Comparison of ENCODE assay signal across 24 cellular contexts in genomic region chr7:1839701-1840100, GRCh38.
DNase-seq lines count a peak whose midpoint lies in the region; ATAC-seq and TF ChIP-seq lines count a peak whose summit lies in the region.
"Had no signal": no experiment of that assay in that cellular context is flagged by ENCODE, and none has a peak within 500 bp of the region (broad histone marks: within the 10 kb centered on the region; RNA-seq: fewer than 3 reads in every experiment).

No MANE protein-coding gene starts in this region.

- ATAC-seq in RWPE2 (ENCODE audit: low read depth): no peak
- no peak for ATAC-seq in HG03521 (IDR thresholded peaks at IDR 0.05; ENCODE audit: unreplicated experiment)
- ATAC-seq: activated naive CD8-positive, alpha-beta T cell treated with anti-CD3 and anti-CD28 coated beads, Interleukin-2, amount 50 U/mL, for 24 hours; activated T-cell treated with anti-CD3 and anti-CD28 coated beads, Interleukin-2, amount 50 U/mL, for 72 hours; body of pancreas; foreskin keratinocyte; T-helper 17 cell had no signal

- H3K4me3 ChIP-seq in BE2C (ENCODE audit: low read depth, low read length) (no peak overlapping the region), RWPE2 (ENCODE audit: severe bottlenecking) (no peak overlapping the region), left ventricle myocardium inferior (no peak overlapping the region)
- H3K4me3 ChIP-seq: body of pancreas, hepatocyte, lung, neural progenitor cell, thoracic aorta, vagina had no signal

- no peak for TF ChIP-seq CTCF in BE2C (IDR thresholded peaks at IDR 0.05; ENCODE audit: low read depth, low read length)
- TF ChIP-seq CTCF in RWPE2 (IDR thresholded peaks at IDR 0.05; ENCODE audit: poor library complexity, severe bottlenecking): no peak
- no peak for TF ChIP-seq CTCF in left ventricle myocardium inferior (IDR thresholded peaks at IDR 0.05; ENCODE audit: borderline replicate concordance)

- H3K4me1 ChIP-seq in BE2C (peaks cover 8% of the 10 kb centered on the region), RWPE2 (ENCODE audit: insufficient read depth, poor library complexity, severe bottlenecking) (no peaks in the 10 kb centered on the region), left ventricle myocardium inferior (no peaks in the 10 kb centered on the region)
- H3K4me1 ChIP-seq: body of pancreas, foreskin keratinocyte, neural progenitor cell, vagina had no signal

- H3K9me3 ChIP-seq in BE2C (no peaks in the 10 kb centered on the region), RWPE2 (ENCODE audit: severe bottlenecking) (no peaks in the 10 kb centered on the region), left ventricle myocardium inferior (replicated peaks) (peaks cover 5% of the 10 kb centered on the region)
- H3K9me3 ChIP-seq: body of pancreas, thoracic aorta, vagina had no signal

- H3K27me3 ChIP-seq in BE2C: no peaks in the 10 kb centered on the region
- no peaks in the 10 kb centered on the region for H3K27me3 ChIP-seq in RWPE2 (ENCODE audit: insufficient read depth, poor library complexity, severe bottlenecking)
- no peaks in the 10 kb centered on the region for H3K27me3 ChIP-seq in left ventricle myocardium inferior (ENCODE audit: low read depth)
- H3K27me3 ChIP-seq: body of pancreas, foreskin keratinocyte, hepatocyte, neural progenitor cell, vagina had no signal

- DNase-seq in BE2C: peak; percentile 12
- DNase-seq in RWPE2 (ENCODE audit: low spot score): peak; percentile 59
- peak; percentile 11 for DNase-seq in left ventricle myocardium inferior
- peak in 7 of 10 donors; percentile 1 to 81 (median 27) for DNase-seq in posterior cingulate gyrus
- DNase-seq in SW 1271 (lab: John Stamatoyannopoulos, UW): no peak
- DNase-seq in inferior parietal cortex (ENCODE audit: extremely low spot score): no peak
- DNase-seq: activated CD4-positive, alpha-beta T cell treated with anti-CD3 and anti-CD28 coated beads for 48 hours; activated naive CD8-positive, alpha-beta T cell treated with anti-CD3 and anti-CD28 coated beads, Interleukin-2, amount 50 U/mL, for 24 hours; activated T-cell treated with anti-CD3 and anti-CD28 coated beads, Interleukin-2, amount 50 U/mL, for 72 hours; effector CD4-positive, alpha-beta T cell; foreskin keratinocyte; H9; NCI-H1092; NCI-H187 treated with DMSO at 0.1 percent for 48 hours; NCI-H69; stimulated activated naive CD4-positive, alpha-beta T cell; T-helper 17 cell had no signal

- intact Hi-C loops in left ventricle myocardium inferior (cut with micrococcal nuclease): no loop called here
- intact Hi-C loops in posterior cingulate gyrus (cut with DNase I): no loop called here

- H3K27ac ChIP-seq in RWPE2 (ENCODE audit: poor library complexity, severe bottlenecking) (no peak overlapping the region), left ventricle myocardium inferior (replicated peaks) (no peak overlapping the region)
- H3K27ac ChIP-seq: body of pancreas, foreskin keratinocyte, hepatocyte, neural progenitor cell, thoracic aorta, vagina had no signal

- H3K36me3 ChIP-seq in BE2C (no peaks in the 10 kb centered on the region), RWPE2 (ENCODE audit: low read depth) (no peaks in the 10 kb centered on the region), left ventricle myocardium inferior (no peaks in the 10 kb centered on the region)
- H3K36me3 ChIP-seq: neural progenitor cell, thoracic aorta, vagina had no signal

Comparison
In these comparisons a context has a peak if more than half of its experiments do, and no peak if none do; other contexts are left out.
1. DNase-seq: peak in BE2C (single experiment), RWPE2 (single experiment), left ventricle myocardium inferior (single experiment) and posterior cingulate gyrus (7 of 10); none in SW 1271 (0 of 2) and inferior parietal cortex (single experiment).